ENCODE assay signal across 32 cellular contexts in the genomic region with DNA sequence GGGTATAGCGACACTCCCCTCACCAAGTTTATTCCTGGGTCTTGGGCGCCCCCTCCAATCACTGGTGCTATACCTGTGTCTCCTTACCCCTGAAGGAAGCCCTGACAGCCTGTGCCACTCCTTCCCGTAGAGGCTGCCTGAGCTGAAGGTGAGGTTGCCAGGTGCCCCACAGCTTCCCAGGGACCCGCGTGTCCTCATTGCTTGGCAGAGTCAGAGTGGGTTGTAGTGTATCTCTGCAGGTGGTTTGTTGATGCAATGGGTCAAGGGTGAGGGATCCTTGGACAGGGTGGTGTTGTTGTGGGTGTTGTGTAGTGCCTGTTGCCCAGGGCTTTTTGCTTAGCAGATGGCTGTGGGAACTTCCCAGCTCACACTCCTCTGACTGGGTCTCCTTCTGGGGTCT.
"Had no signal": no experiment of that assay in that cellular context is flagged by ENCODE, and none has a peak within 500 bp of the region (broad histone marks: within the 10 kb centered on the region; RNA-seq: fewer than 3 reads in every experiment).

No MANE protein-coding gene starts in this region.

- DNase-seq: activated B cell treated with CpG ODN at 0.5 μM for 24 hours; activated CD4-positive, alpha-beta memory T cell treated with anti-CD3 and anti-CD28 coated beads for 36 hours; activated CD4-positive, alpha-beta T cell treated with anti-CD3 and anti-CD28 coated beads for 36 hours; activated CD4-positive, alpha-beta T cell treated with anti-CD3 and anti-CD28 coated beads, Interleukin-2, amount 10 ng/mL, durations not matched to agents 24 days and 14 days; activated CD4-positive, CD25-positive, alpha-beta regulatory T cell treated with anti-CD3 and anti-CD28 coated beads, Interleukin-2, amount 50 U/mL, for 72 hours; activated CD8-positive, alpha-beta memory T cell treated with anti-CD3 and anti-CD28 coated beads, Interleukin-2, amount 10 ng/mL, durations not matched to agents 7 days and 5 days; activated CD8-positive, alpha-beta memory T cell treated with anti-CD3 and anti-CD28 coated beads, Interleukin-2, amount 50 U/mL, for 4 hours; activated CD8-positive, alpha-beta T cell treated with anti-CD3 and anti-CD28 coated beads, Interleukin-2, amount 10 ng/mL, durations not matched to agents 7 days and 5 days; activated effector memory CD4-positive, alpha-beta T cell treated with anti-CD3 and anti-CD28 coated beads, Interleukin-2, amount 50 U/mL, for 16 hours; activated naive CD4-positive, alpha-beta T cell treated with anti-CD3 and anti-CD28 coated beads, Interleukin-2, amount 50 U/mL, for 16 hours; activated T-cell treated with anti-CD3 and anti-CD28 coated beads, Interleukin-2, amount 50 U/mL, for 1 hour; activated T-cell treated with anti-CD3 and anti-CD28 coated beads, Interleukin-2, amount 50 U/mL, for 48 hours; amniotic stem cell; anterior cingulate cortex; brain microvascular endothelial cell; caudate nucleus; cortex of kidney; dermis blood vessel endothelial cell; effector CD4-positive, alpha-beta T cell; effector memory CD8-positive, alpha-beta T cell; esophagus squamous epithelium; glutamatergic neuron; heart left ventricle; T-helper 1 cell; T-helper 17 cell; T1000; WERI-Rb-1 had no signal

- H3K36me3 ChIP-seq: brain microvascular endothelial cell, esophagus squamous epithelium, heart left ventricle, WERI-Rb-1 had no signal

- H3K27ac ChIP-seq: brain microvascular endothelial cell, epithelial cell of prostate, esophagus squamous epithelium, heart left ventricle, WERI-Rb-1 had no signal

- H3K4me1 Mint-ChIP-seq: activated B cell treated with CpG ODN at 0.5 μM for 24 hours; activated CD4-positive, alpha-beta T cell treated with anti-CD3 and anti-CD28 coated beads for 36 hours; activated CD4-positive, alpha-beta T cell treated with anti-CD3 and anti-CD28 coated beads, Interleukin-2, amount 10 ng/mL, durations not matched to agents 24 days and 14 days; activated CD8-positive, alpha-beta memory T cell treated with anti-CD3 and anti-CD28 coated beads, Interleukin-2, amount 10 ng/mL, durations not matched to agents 7 days and 5 days; T-helper 17 cell had no signal

- H3K27ac Mint-ChIP-seq: activated B cell treated with CpG ODN at 0.5 μM for 24 hours; activated CD4-positive, alpha-beta memory T cell treated with anti-CD3 and anti-CD28 coated beads for 36 hours; activated CD4-positive, alpha-beta T cell treated with anti-CD3 and anti-CD28 coated beads for 36 hours; activated CD4-positive, alpha-beta T cell treated with anti-CD3 and anti-CD28 coated beads, Interleukin-2, amount 10 ng/mL, durations not matched to agents 24 days and 14 days; activated CD8-positive, alpha-beta memory T cell treated with anti-CD3 and anti-CD28 coated beads, Interleukin-2, amount 10 ng/mL, durations not matched to agents 7 days and 5 days; activated CD8-positive, alpha-beta T cell treated with anti-CD3 and anti-CD28 coated beads, Interleukin-2, amount 10 ng/mL, durations not matched to agents 7 days and 5 days; activated naive CD8-positive, alpha-beta T cell; activated T-helper 1 cell treated with anti-CD3 and anti-CD28 coated beads, Interleukin-12 subunit alpha, Interleukin-12 subunit beta, Interleukin-2, Interleukin-4 antibody, amounts not matched to agents 30 ng/mL and 10 ng/mL and 1 ng/mL, durations not matched to agents 14 hours and 24 hours and 36 hours; activated T-helper 2 cell treated with anti-CD3 and anti-CD28 coated beads, Interferon-gamma antibody, Interleukin-2, Interleukin-4, amounts not matched to agents 10 μg/mL and 5 μg/mL and 100 μg/mL, durations not matched to agents 14 hours and 24 hours and 36 hours; effector memory CD8-positive, alpha-beta T cell; T-helper 17 cell; T-helper 2 cell treated with Interferon-gamma antibody and Interleukin-4, amounts not matched to agents 5 μg/mL and 100 μg/mL, for 36 hours had no signal

- H3K4me1 ChIP-seq: esophagus squamous epithelium, heart left ventricle had no signal

- ATAC-seq: activated CD4-positive, alpha-beta T cell treated with anti-CD3 and anti-CD28 coated beads for 36 hours; activated CD8-positive, alpha-beta memory T cell treated with anti-CD3 and anti-CD28 coated beads, Interleukin-2, amount 10 ng/mL, durations not matched to agents 7 days and 5 days; activated CD8-positive, alpha-beta T cell treated with anti-CD3 and anti-CD28 coated beads, Interleukin-2, amount 10 ng/mL, durations not matched to agents 7 days and 5 days; effector memory CD8-positive, alpha-beta T cell; T-helper 17 cell had no signal

- H3K27me3 Mint-ChIP-seq: activated B cell treated with CpG ODN at 0.5 μM for 24 hours; activated CD4-positive, alpha-beta memory T cell treated with anti-CD3 and anti-CD28 coated beads for 36 hours; activated CD4-positive, alpha-beta T cell treated with anti-CD3 and anti-CD28 coated beads for 36 hours; activated CD4-positive, alpha-beta T cell treated with anti-CD3 and anti-CD28 coated beads, Interleukin-2, amount 10 ng/mL, durations not matched to agents 24 days and 14 days; activated CD8-positive, alpha-beta memory T cell treated with anti-CD3 and anti-CD28 coated beads, Interleukin-2, amount 10 ng/mL, durations not matched to agents 7 days and 5 days; activated naive CD8-positive, alpha-beta T cell; effector memory CD8-positive, alpha-beta T cell; T-helper 17 cell had no signal

- H3K9me3 Mint-ChIP-seq: activated B cell treated with CpG ODN at 0.5 μM for 24 hours; activated CD4-positive, alpha-beta memory T cell treated with anti-CD3 and anti-CD28 coated beads for 36 hours; activated CD4-positive, alpha-beta T cell treated with anti-CD3 and anti-CD28 coated beads, Interleukin-2, amount 10 ng/mL, durations not matched to agents 24 days and 14 days; activated T-helper 1 cell treated with anti-CD3 and anti-CD28 coated beads, Interleukin-12 subunit alpha, Interleukin-12 subunit beta, Interleukin-2, Interleukin-4 antibody, amounts not matched to agents 30 ng/mL and 10 ng/mL and 1 ng/mL, durations not matched to agents 14 hours and 24 hours and 36 hours; activated T-helper 2 cell treated with anti-CD3 and anti-CD28 coated beads, Interferon-gamma antibody, Interleukin-2, Interleukin-4, amounts not matched to agents 10 μg/mL and 5 μg/mL and 100 μg/mL, durations not matched to agents 14 hours and 24 hours and 36 hours; T-helper 2 cell treated with Interferon-gamma antibody and Interleukin-4, amounts not matched to agents 5 μg/mL and 100 μg/mL, for 36 hours had no signal

- H3K9me3 ChIP-seq: esophagus squamous epithelium, heart left ventricle had no signal

- H3K4me3 ChIP-seq: esophagus squamous epithelium, heart left ventricle had no signal

- H3K4me3 Mint-ChIP-seq: activated B cell treated with CpG ODN at 0.5 μM for 24 hours; activated CD4-positive, alpha-beta memory T cell treated with anti-CD3 and anti-CD28 coated beads for 36 hours; activated CD4-positive, alpha-beta T cell treated with anti-CD3 and anti-CD28 coated beads for 36 hours; activated CD4-positive, alpha-beta T cell treated with anti-CD3 and anti-CD28 coated beads, Interleukin-2, amount 10 ng/mL, durations not matched to agents 24 days and 14 days; activated CD8-positive, alpha-beta memory T cell treated with anti-CD3 and anti-CD28 coated beads, Interleukin-2, amount 10 ng/mL, durations not matched to agents 7 days and 5 days; activated CD8-positive, alpha-beta T cell treated with anti-CD3 and anti-CD28 coated beads, Interleukin-2, amount 10 ng/mL, durations not matched to agents 7 days and 5 days; activated naive CD8-positive, alpha-beta T cell; activated T-helper 1 cell treated with anti-CD3 and anti-CD28 coated beads, Interleukin-12 subunit alpha, Interleukin-12 subunit beta, Interleukin-2, Interleukin-4 antibody, amounts not matched to agents 30 ng/mL and 10 ng/mL and 1 ng/mL, durations not matched to agents 14 hours and 24 hours and 36 hours; effector memory CD8-positive, alpha-beta T cell; T-helper 17 cell; T-helper 2 cell treated with Interferon-gamma antibody and Interleukin-4, amounts not matched to agents 5 μg/mL and 100 μg/mL, for 36 hours had no signal

- H3K27me3 ChIP-seq: brain microvascular endothelial cell, esophagus squamous epithelium, heart left ventricle had no signal

- H3K36me3 Mint-ChIP-seq: activated CD4-positive, alpha-beta memory T cell treated with anti-CD3 and anti-CD28 coated beads for 36 hours; activated CD8-positive, alpha-beta memory T cell treated with anti-CD3 and anti-CD28 coated beads, Interleukin-2, amount 10 ng/mL, durations not matched to agents 7 days and 5 days; activated naive CD8-positive, alpha-beta T cell had no signal
